ENCODE assay signal across 8 cellular contexts in the genomic region with DNA sequence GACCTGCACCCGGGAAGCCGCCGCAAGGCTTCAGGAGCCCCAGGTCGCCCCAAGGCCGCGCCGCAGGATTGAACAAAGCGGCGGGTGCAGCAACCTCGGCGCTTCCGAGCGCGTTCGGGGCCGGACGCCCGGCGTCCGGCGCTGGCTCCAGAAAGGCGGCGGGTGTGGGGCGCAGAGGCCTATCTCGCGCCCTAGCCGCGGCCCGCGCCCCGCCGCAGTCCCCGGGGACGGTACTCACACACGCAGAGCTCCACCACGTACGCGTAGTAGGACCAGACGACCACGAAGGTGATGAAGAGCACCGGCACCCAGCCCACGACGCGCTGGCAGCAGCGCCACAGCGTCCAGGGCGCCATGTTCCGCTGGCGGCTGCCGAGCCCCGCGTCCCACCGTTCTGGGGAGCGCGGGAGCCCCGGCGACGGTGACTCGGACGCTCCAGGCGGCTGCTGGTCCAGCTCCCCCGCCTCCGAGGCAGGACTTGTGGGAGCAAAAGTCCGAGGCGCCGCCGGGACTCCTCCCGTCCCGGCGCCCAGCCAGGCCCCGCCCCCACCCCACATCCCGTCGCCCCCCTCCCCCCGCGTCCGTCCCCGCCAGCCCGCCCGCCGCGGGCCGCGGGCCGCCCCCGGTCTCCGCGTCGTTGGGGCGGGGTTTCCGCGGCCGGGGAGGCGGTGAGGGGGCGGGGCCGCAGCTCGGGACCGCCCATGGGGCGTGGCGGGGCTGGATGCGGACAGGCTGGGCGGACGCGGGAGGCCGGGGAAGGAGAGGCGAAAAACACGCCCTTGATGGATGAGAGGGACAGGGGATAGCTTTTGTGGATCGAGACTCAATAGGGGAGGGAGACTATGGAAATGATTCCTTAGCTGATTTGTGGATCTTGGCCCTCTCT. TPM values are rescaled to one million over a fixed set of nuclear protein-coding genes. Genes with fewer than 3 reads are reported as not detected.
DNase-seq lines count a peak whose midpoint lies in the region; ATAC-seq, FAIRE-seq and TF ChIP-seq lines count a peak whose summit lies in the region.

A gene with protein sequence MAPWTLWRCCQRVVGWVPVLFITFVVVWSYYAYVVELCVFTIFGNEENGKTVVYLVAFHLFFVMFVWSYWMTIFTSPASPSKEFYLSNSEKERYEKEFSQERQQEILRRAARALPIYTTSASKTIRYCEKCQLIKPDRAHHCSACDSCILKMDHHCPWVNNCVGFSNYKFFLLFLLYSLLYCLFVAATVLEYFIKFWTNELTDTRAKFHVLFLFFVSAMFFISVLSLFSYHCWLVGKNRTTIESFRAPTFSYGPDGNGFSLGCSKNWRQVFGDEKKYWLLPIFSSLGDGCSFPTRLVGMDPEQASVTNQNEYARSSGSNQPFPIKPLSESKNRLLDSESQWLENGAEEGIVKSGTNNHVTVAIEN (minus strand): TSS at position 488 of the 886 bp plus-strand sequence. CDS start 132 bp downstream, at position 356.

- no peak for TF ChIP-seq EP300 in A549 (IDR thresholded peaks at IDR 0.05)

- peak within 1 kb of the TSS; percentile 89 to 99 for H3K27ac ChIP-seq in A549

- POLR2A ChIA-PET in A549 (lab: Yijun Ruan, JAX): interaction anchor here (0.8 to 1.8 kb wide), 4 partner anchors 18 to 144 kb away, joined by 3 to 8 read pairs (median 3); partner anchors contain the start of gene MICU2

- WGBS in A549 (ENCODE audit: missing lambda C conversion rate): under 1% methylated on average over 16 of the region's 107 CpGs

- peak; percentile 63 for TF ChIP-seq POLR2A in A549 (IDR thresholded peaks at IDR 0.05; ENCODE audit: low read length)

- CTCF ChIA-PET in A549 (lab: Yijun Ruan, JAX): interaction anchor here (1.3 to 2.6 kb wide), 3 partner anchors 18 to 162 kb away, joined by 3 to 10 read pairs (median 7); no protein-coding TSS in a partner anchor

- peak within 1 kb of the TSS; percentile 75 for H3K4me3 ChIP-seq in A549

- no peak for TF ChIP-seq CTCF in A549 (IDR thresholded peaks at IDR 0.05)

- ATAC-seq in A549: peak; percentile 89 to 91
- ATAC-seq in GM18519 (IDR thresholded peaks at IDR 0.05; ENCODE audit: low FRiP score, unreplicated experiment): peak; percentile 65
- peak; percentile 90 for ATAC-seq in HG03045 (IDR thresholded peaks at IDR 0.05; ENCODE audit: unreplicated experiment)
- ATAC-seq in activated CD4-positive, CD25-positive, alpha-beta regulatory T cell treated with anti-CD3 and anti-CD28 coated beads, Interleukin-2, amount 50 U/mL, for 24 hours: peak; percentile 89
- ATAC-seq in central memory CD8-positive, alpha-beta T cell (replicated peaks; ENCODE audit: extremely low read depth, poor library complexity, severe bottlenecking): peak; percentile 88

- no peaks in the 10 kb centered on the region for H3K9me3 ChIP-seq in A549

- H3K9me3 Mint-ChIP-seq in central memory CD8-positive, alpha-beta T cell: no peaks in the 10 kb centered on the region

- H3K27me3 Mint-ChIP-seq in central memory CD8-positive, alpha-beta T cell: no peaks in the 10 kb centered on the region

- peaks cover 13% of the 10 kb centered on the region; the same call in 2 of the 3 replicates for H3K4me1 ChIP-seq in A549

- H3K4me2 ChIP-seq in A549: peak within 1 kb of the TSS; percentile 91

- peaks cover 17% of the 10 kb centered on the region for H3K36me3 Mint-ChIP-seq in central memory CD8-positive, alpha-beta T cell (ENCODE audit: insufficient read depth)

- H3K27ac Mint-ChIP-seq in central memory CD8-positive, alpha-beta T cell (ENCODE audit: low read depth): peak within 1 kb of the TSS; percentile 86

- no peak for FAIRE-seq in A549 (lab: Jason Lieb, UNC)

- TF ChIP-seq RAD21 in A549 (conservative IDR thresholded peaks at IDR 0.05 in 1 of 2, IDR thresholded peaks at IDR 0.05 in 1 of 2): no peak

- peak within 1 kb of the TSS; percentile 87 for H3K4me3 Mint-ChIP-seq in central memory CD8-positive, alpha-beta T cell

- DNase-seq in A549 (ENCODE audit: low read depth in 1 of 2, low spot score in 1 of 2) (peak; percentile 50 to 75), NCI-H2227 treated with DMSO at 0.1 percent for 48 hours (lab: John Stamatoyannopoulos, UW) (peak; percentile 67), islet precursor cell (peak; percentile 94)
- DNase-seq in central memory CD8-positive, alpha-beta T cell (ENCODE audit: low spot score in 2 of 2): peak; percentile 82 to 92
- peak; percentile 78 to 94 (median 88) for DNase-seq in stimulated activated CD4-positive, alpha-beta T cell treated with anti-CD3 and anti-CD28 coated beads, Interleukin-12 subunit alpha, Interleukin-12 subunit beta, amount 100 ng/mL, for 48 hours (ENCODE audit: low read depth in 2 of 3, low spot score in 1 of 3)

- H3K4me1 Mint-ChIP-seq in central memory CD8-positive, alpha-beta T cell: peaks cover 34% of the 10 kb centered on the region

TF ChIP-seq in A549, 52 proteins besides CTCF, POLR2A, EP300 and RAD21:
- TF ChIP-seq KDM5A (IDR thresholded peaks at IDR 0.05) (no peak), ZSCAN20 (CRISPR knock-in tag; IDR thresholded peaks at IDR 0.05) (no peak), PHF8 (IDR thresholded peaks at IDR 0.05; ENCODE audit: borderline replicate concordance, low read depth) (peak; percentile 68), HOXA7 (CRISPR knock-in tag; IDR thresholded peaks at IDR 0.05) (no peak)

RNA-seq across cellular contexts. Expression of the gene that starts here (rescaled TPM):
- 40.9 and 57.0 TPM in 2 replicates for polyA plus RNA-seq in A549 (2011; rRNA removed)
- 5.6 and 6.7 TPM in 2 replicates for polyA plus RNA-seq in A549 (2012; cell fraction: cytosol; rRNA removed)
- 3.1 and 5.6 TPM in 2 replicates for polyA plus RNA-seq in A549 (2012; cell fraction: nucleus; rRNA removed)
- polyA plus RNA-seq in A549 (2017; fragmentation: RNase III; extraction: RNeasy Plus Mini Kit Qiagen cat#74134 plus additional on column Dnase treatment): 22.3 to 26.9 TPM (median 25.1 TPM) in 3 replicates
- polyA minus RNA-seq in A549 (2011; rRNA and poly(A)+ RNA removed): 16.2 and 20.2 TPM in 2 replicates

Comparison
In these comparisons a context has a peak if more than half of its experiments do, and no peak if none do; other contexts are left out.
1. Peak in every context shown above with its lines: DNase-seq, ATAC-seq, H3K4me3 ChIP-seq and H3K27ac ChIP-seq.